In genomic region chr1:21912038-21912758, GRCh38 we compare ENCODE assay signal across 1 cellular context.
TF ChIP-seq lines count a peak whose summit lies in the region.

No MANE protein-coding gene starts in this region.

TF ChIP-seq in H1, 55 proteins besides CTCF, POLR2A, EP300 and RAD21:
- TF ChIP-seq KDM1A (IDR thresholded peaks at IDR 0.05; ENCODE audit: borderline replicate concordance, low read length), result peak; percentile 48; the same call in 1 of the 2 replicates
- TF ChIP-seq HDAC2 (IDR thresholded peaks at IDR 0.05; ENCODE audit: borderline replicate concordance in 1 of 2, low read depth in 2 of 2, low read length in 2 of 2), result peak in 1 of 2 experiments; percentile 34; a peak in 1 of 4 replicates
- TF ChIP-seq ATF2 (IDR thresholded peaks at IDR 0.05; ENCODE audit: low read length), result no peak
